Comparison of ENCODE assay signal across 12 cellular contexts in the genomic region with DNA sequence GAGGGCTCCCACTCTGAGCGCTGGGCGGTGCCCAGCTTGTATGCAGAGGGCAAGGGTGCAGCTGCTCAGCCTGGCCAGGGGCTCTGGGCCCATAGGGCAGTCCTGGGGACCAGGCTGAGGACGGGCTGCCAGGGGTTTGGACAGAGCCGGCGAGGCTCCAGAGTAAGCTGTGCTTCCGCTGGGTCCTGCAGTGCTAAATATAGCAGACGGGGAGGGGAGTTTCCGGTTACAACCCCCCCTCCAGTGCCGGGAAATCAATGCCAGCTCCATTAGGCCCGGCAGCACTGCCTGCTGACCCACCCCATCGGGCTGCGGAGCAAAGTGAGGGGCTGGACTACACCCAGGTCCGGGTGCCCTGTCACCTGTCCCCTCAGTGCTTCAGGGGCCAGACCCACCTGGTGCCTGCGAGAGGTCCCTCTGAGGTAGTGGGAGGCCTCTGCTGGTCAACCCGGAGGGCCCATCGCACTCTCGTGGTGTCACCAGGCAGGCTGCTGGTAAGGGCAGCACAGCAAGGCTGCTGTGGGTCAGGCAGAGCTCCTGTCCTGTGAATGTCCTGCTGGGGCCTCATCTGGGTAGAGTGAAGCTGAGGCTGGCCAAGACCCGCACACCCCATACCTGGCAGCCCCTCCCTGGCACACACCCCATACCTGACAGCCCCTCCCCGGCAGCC. TPM values are rescaled to one million over a fixed set of nuclear protein-coding genes. Genes with fewer than 3 reads are reported as not detected.
DNase-seq lines count a peak whose midpoint lies in the region; ATAC-seq and TF ChIP-seq lines count a peak whose summit lies in the region.
"Had no signal": no experiment of that assay in that cellular context is flagged by ENCODE, and none has a peak within 500 bp of the region (broad histone marks: within the 10 kb centered on the region; RNA-seq: fewer than 3 reads in every experiment).

No MANE protein-coding gene starts in this region.

- H3K36me3 ChIP-seq in BLaER1 treated with 17β-estradiol and CSF1 and Interleukin-3, amounts not matched to agents 10 nM and 100 nM, result no peaks in the 10 kb centered on the region
- no peaks in the 10 kb centered on the region for H3K36me3 ChIP-seq in DOHH2 (ENCODE audit: control insufficient read depth, low read length)
- no peaks in the 10 kb centered on the region for H3K36me3 ChIP-seq in Panc1 (ENCODE audit: control insufficient read depth, insufficient read depth, low read length)

- H3K9me2 ChIP-seq in DOHH2 (replicated peaks; ENCODE audit: control insufficient read depth, low read length), result no peaks in the 10 kb centered on the region

- no peaks in the 10 kb centered on the region for H3F3A ChIP-seq in DOHH2 (ENCODE audit: control insufficient read depth, insufficient read depth)

- CTCF ChIA-PET in Panc1 (lab: Charles Lee), result interaction anchor here (0.6 kb wide), 1 partner anchor 121 kb away, joined by 3 read pairs; no protein-coding TSS in a partner anchor

- H3K4me2 ChIP-seq in BLaER1 treated with 17β-estradiol and CSF1 and Interleukin-3, amounts not matched to agents 10 nM and 100 nM, result peak overlapping the region; percentile 90 to 100 (median 98)
- 0 out of 2 replicates have a peak overlapping the region, but pooled peaks have one; percentile 26 for H3K4me2 ChIP-seq in DOHH2 (ENCODE audit: low read length)

- peaks cover 0 to 29% (median 0%) of the 10 kb centered on the region in 11 experiments; a peak in 8 of 22 replicates for H3K27me3 ChIP-seq in BLaER1 treated with 17β-estradiol and CSF1 and Interleukin-3, amounts not matched to agents 10 nM and 100 nM
- peaks cover 38% of the 10 kb centered on the region for H3K27me3 ChIP-seq in DOHH2 (ENCODE audit: control insufficient read depth, low read length)
- no peaks in the 10 kb centered on the region for H3K27me3 ChIP-seq in Panc1 (ENCODE audit: control insufficient read depth, insufficient read depth, low read length)
- peaks cover 0 to 17% (median 0%) of the 10 kb centered on the region in 45 donors for H3K27me3 ChIP-seq in dorsolateral prefrontal cortex

- TF ChIP-seq CTCF in DOHH2 (IDR thresholded peaks at IDR 0.05; ENCODE audit: low read depth, low read length, poor library complexity, severe bottlenecking) (no peak), Panc1 (IDR thresholded peaks at IDR 0.05) (no peak), dorsolateral prefrontal cortex (IDR thresholded peaks at IDR 0.05 in 54 of 56, conservative IDR thresholded peaks at IDR 0.05 in 2 of 56; ENCODE audit: low read depth in 1 of 56, partially characterized antibody in 56 of 56) (no peak)

- no peak for DNase-seq in Panc1 (ENCODE audit: low read depth, low spot score)
- DNase-seq in left kidney (ENCODE audit: low read depth, low spot score), result peak; percentile 68
- no peak for DNase-seq in dorsolateral prefrontal cortex
- DNase-seq in epidermal melanocyte (ENCODE audit: insufficient read length, low spot score), result no peak
- DNase-seq in dedifferentiated amniotic fluid mesenchymal stem cell (ENCODE audit: extremely low spot score), result no peak
- DNase-seq: activated CD4-positive, alpha-beta T cell treated with anti-CD3 and anti-CD28 coated beads, Interleukin-2, amount 50 U/mL, for 48 hours; C1 segment of cervical spinal cord; posterior cingulate gyrus; SIG-M5 had no signal

- peak overlapping the region in 9 of 10 experiments; percentile 3 to 60 (median 37); a peak in 14 of 20 replicates for H3K4me3 ChIP-seq in BLaER1 treated with 17β-estradiol and CSF1 and Interleukin-3, amounts not matched to agents 10 nM and 100 nM
- H3K4me3 ChIP-seq in DOHH2 (ENCODE audit: low read length), result no peak overlapping the region
- no peak overlapping the region for H3K4me3 ChIP-seq in Panc1 (ENCODE audit: low read depth in 2 of 2, low read length in 2 of 2)
- H3K4me3 ChIP-seq in dorsolateral prefrontal cortex, result no peak overlapping the region

- intact Hi-C loops in Panc1 (cut with micrococcal nuclease; ENCODE audit: unreplicated experiment), result no loop called here
- intact Hi-C loops in dorsolateral prefrontal cortex (cut with DNase I), result no loop called here

- H3K27ac ChIP-seq in BLaER1 treated with 17β-estradiol and CSF1 and Interleukin-3, amounts not matched to agents 10 nM and 100 nM, result peak overlapping the region in 6 of 11 experiments; percentile 24 to 66 (median 44); a peak in 11 of 22 replicates
- H3K27ac ChIP-seq in DOHH2 (ENCODE audit: low read depth, low read length) (no peak overlapping the region), Panc1 (ENCODE audit: low read length) (no peak overlapping the region), dorsolateral prefrontal cortex (peak overlapping the region in 4 of 59 donors; percentile 5 to 32 (median 18))

- no peaks in the 10 kb centered on the region for H3K79me2 ChIP-seq in DOHH2 (ENCODE audit: control insufficient read depth, low read length)

- no TSS peak for BruUV-seq in Panc1 (replicated peaks; lab: Mats Ljungman, UMichigan)

- in situ Hi-C loops in Panc1 (cut with HindIII; ENCODE audit: low pct_unique_long_range_greater_than_20kb, low sequenced_read_pairs), result no loop called here

- peak overlapping the region in 10 of 11 experiments; percentile 21 to 67 (median 56); a peak in 18 of 22 replicates for H3K9ac ChIP-seq in BLaER1 treated with 17β-estradiol and CSF1 and Interleukin-3, amounts not matched to agents 10 nM and 100 nM

- H3K9me3 ChIP-seq in BLaER1 treated with 17β-estradiol and CSF1 and Interleukin-3, amounts not matched to agents 10 nM and 100 nM (replicated peaks in 1 of 11), result no peaks in the 10 kb centered on the region
- H3K9me3 ChIP-seq in DOHH2 (ENCODE audit: control insufficient read depth, insufficient read depth, low read length) (no peaks in the 10 kb centered on the region), Panc1 (ENCODE audit: control insufficient read depth, insufficient read depth, low read depth, low read length) (no peaks in the 10 kb centered on the region)

- peaks cover 6 to 73% (median 57%) of the 10 kb centered on the region in 11 experiments; a peak in 14 of 22 replicates for H4K20me1 ChIP-seq in BLaER1 treated with 17β-estradiol and CSF1 and Interleukin-3, amounts not matched to agents 10 nM and 100 nM
- H4K20me1 ChIP-seq in DOHH2 (ENCODE audit: control insufficient read depth, insufficient read depth, low read depth, low read length), result peaks cover 4% of the 10 kb centered on the region; the same call in 1 of the 2 replicates

- ATAC-seq in Panc1, result 0 out of 2 replicates have a peak, but pooled peaks have one; percentile 9
- ATAC-seq in HG02610 (IDR thresholded peaks at IDR 0.05; ENCODE audit: unreplicated experiment), result no peak

- peaks cover 70 to 92% (median 91%) of the 10 kb centered on the region in 10 experiments for H3K4me1 ChIP-seq in BLaER1 treated with 17β-estradiol and CSF1 and Interleukin-3, amounts not matched to agents 10 nM and 100 nM
- H3K4me1 ChIP-seq in DOHH2 (ENCODE audit: control insufficient read depth, low read length), result peaks cover 37% of the 10 kb centered on the region
- peaks cover 29% of the 10 kb centered on the region for H3K4me1 ChIP-seq in Panc1 (ENCODE audit: control insufficient read depth, insufficient read depth, low read length)

- POLR2A ChIA-PET in Panc1 (lab: Charles Lee), result no interaction called here

RNA-seq across cellular contexts. Expression of a gene that starts 2.6 kb away (rescaled TPM):
- total RNA-seq in Panc1 (2021; ENCODE audit: unreplicated experiment) (43.7 TPM), dorsolateral prefrontal cortex (10 to 100 TPM; 15.2 to 59.3 (median 34.5) TPM)
- 62.1 TPM for polyA plus RNA-seq in Panc1 (2012; ENCODE audit: insufficient read length)

RNA-seq across cellular contexts. Expression of a gene that starts 10.0 kb away (rescaled TPM):
- total RNA-seq in Panc1 (2021; ENCODE audit: unreplicated experiment) (75.3 TPM), dorsolateral prefrontal cortex (10 to 100 TPM; 29.1 to 76.6 (median 47.9) TPM)
- polyA plus RNA-seq in Panc1 (2012; ENCODE audit: insufficient read length), result 86.7 TPM

Comparison
In these comparisons a context has a peak if more than half of its experiments do, and no peak if none do; other contexts are left out.
1. H3K27ac ChIP-seq: peak in BLaER1 treated with 17β-estradiol and CSF1 and Interleukin-3, amounts not matched to agents 10 nM and 100 nM (6 of 11); none in DOHH2 (single experiment) and Panc1 (single experiment).
2. H3K4me3 ChIP-seq: peak in BLaER1 treated with 17β-estradiol and CSF1 and Interleukin-3, amounts not matched to agents 10 nM and 100 nM (9 of 10); none in DOHH2 (single experiment), Panc1 (0 of 2) and dorsolateral prefrontal cortex (0 of 59).